In genomic region chr6:79648315-79648714, GRCh38 we compare ENCODE assay signal across 16 cellular contexts.
"Had no signal": no experiment of that assay in that cellular context is flagged by ENCODE, and none has a peak within 500 bp of the region (broad histone marks: within the 10 kb centered on the region; RNA-seq: fewer than 3 reads in every experiment).

No MANE protein-coding gene starts in this region.

- H3K9me3 ChIP-seq: body of pancreas, testis, upper lobe of left lung had no signal

- DNase-seq: activated CD4-positive, alpha-beta T cell treated with anti-CD3 and anti-CD28 coated beads for 1 hour; activated naive CD4-positive, alpha-beta T cell treated with Interleukin-2 at 50 U/mL for 16 hours; activated T-cell treated with anti-CD3 and anti-CD28 coated beads, Interleukin-2, amount 50 U/mL, for 4 hours; body of pancreas; effector CD4-positive, alpha-beta T cell; foreskin melanocyte; hypothalamus; nephron progenitor cell; stimulated activated CD4-positive, alpha-beta T cell treated with anti-CD3 and anti-CD28 coated beads, Interleukin-1b, Interleukin-23, amount 100 ng/mL, for 48 hours; T-helper 1 cell; T-helper 9 cell; testis; upper lobe of left lung had no signal

- ATAC-seq: activated T-cell treated with anti-CD3 and anti-CD28 coated beads, Interleukin-2, amount 50 U/mL, for 4 hours; body of pancreas had no signal

- H3K4me3 ChIP-seq: body of pancreas, cardiac muscle cell, lung, testis, upper lobe of left lung had no signal

- H3K4me1 ChIP-seq: testis had no signal

- H3K36me3 ChIP-seq: cardiac muscle cell, upper lobe of left lung had no signal

- H3K27ac ChIP-seq: parathyroid adenoma had no signal

- H2AFZ ChIP-seq: parathyroid adenoma had no signal

- H3K9ac ChIP-seq: parathyroid adenoma had no signal

- H3K27me3 ChIP-seq: body of pancreas, cardiac muscle cell, testis, upper lobe of left lung had no signal
